In the genomic region with DNA sequence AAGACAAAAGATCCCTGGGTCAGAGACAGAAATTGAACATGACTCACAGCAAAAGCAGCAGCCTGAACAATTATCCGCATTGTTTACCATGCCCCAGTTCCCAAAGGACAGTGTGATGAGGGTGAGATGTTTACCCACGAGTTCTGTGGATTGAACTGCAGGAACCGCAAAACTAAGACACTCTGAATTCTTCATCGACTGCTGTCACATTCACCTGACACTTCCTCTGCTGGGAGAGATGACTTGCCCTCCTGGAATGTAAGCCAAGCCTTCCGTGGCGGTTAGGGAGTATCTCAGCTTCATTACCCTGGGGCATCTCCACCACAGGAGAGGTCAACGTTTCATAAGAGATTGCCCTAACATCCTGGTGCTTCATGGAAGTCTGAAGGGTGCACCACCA, we compare ENCODE assay signal across 15 cellular contexts.
A peak's percentile ranks its signal among the peaks of the same experiment; 100 is the strongest.
DNase-seq lines count a peak whose midpoint lies in the region; ATAC-seq and TF ChIP-seq lines count a peak whose summit lies in the region.
"Had no signal": no experiment of that assay in that cellular context is flagged by ENCODE, and none has a peak within 500 bp of the region (broad histone marks: within the 10 kb centered on the region; RNA-seq: fewer than 3 reads in every experiment).

No MANE protein-coding gene starts in this region.

- H3K27ac ChIP-seq in Panc1 (ENCODE audit: low read length) (no peak overlapping the region), mesenchymal stem cell (ENCODE audit: low read length, poor library complexity, severe bottlenecking) (peak overlapping the region; percentile 68)
- H3K27ac ChIP-seq: ovary had no signal

- no peak overlapping the region for H3K4me3 ChIP-seq in Panc1 (ENCODE audit: low read depth in 2 of 2, low read length in 2 of 2)
- H3K4me3 ChIP-seq in choroid plexus epithelial cell (ENCODE audit: low read depth, low read length), result no peak overlapping the region
- H3K4me3 ChIP-seq in mesenchymal stem cell (ENCODE audit: insufficient read depth in 1 of 2, low read depth in 1 of 2, low read length in 2 of 2), result no peak overlapping the region
- H3K4me3 ChIP-seq: ovary had no signal

- no peak overlapping the region for H3K9ac ChIP-seq in mesenchymal stem cell (ENCODE audit: low read length)

- H4K8ac ChIP-seq in mesenchymal stem cell (ENCODE audit: low read length), result no peak overlapping the region

- intact Hi-C loops in Panc1 (cut with micrococcal nuclease; ENCODE audit: unreplicated experiment), result no loop called here

- no peak overlapping the region for H3K18ac ChIP-seq in mesenchymal stem cell (ENCODE audit: low read depth in 1 of 2, low read length in 2 of 2)

- H3K14ac ChIP-seq in mesenchymal stem cell (ENCODE audit: low read length in 2 of 2), result no peak overlapping the region

- H3K36me3 ChIP-seq in Panc1 (ENCODE audit: control insufficient read depth, insufficient read depth, low read length) (no peaks in the 10 kb centered on the region), mesenchymal stem cell (ENCODE audit: control insufficient read depth in 1 of 2, insufficient read depth in 2 of 2, low read depth in 1 of 2, low read length in 2 of 2) (no peaks in the 10 kb centered on the region)
- H3K36me3 ChIP-seq: ovary had no signal

- H2AK5ac ChIP-seq in mesenchymal stem cell (ENCODE audit: low read length, severe bottlenecking), result no peak overlapping the region

- H3K4me2 ChIP-seq in mesenchymal stem cell (ENCODE audit: low read length, poor library complexity, severe bottlenecking), result no peak overlapping the region

- in situ Hi-C loops in Caki2 (cut with HindIII; ENCODE audit: low pct_unique_long_range_greater_than_20kb, low sequenced_read_pairs) (no loop called here), Panc1 (cut with HindIII; ENCODE audit: low pct_unique_long_range_greater_than_20kb, low sequenced_read_pairs) (no loop called here)

- DNase-seq in Caki2 (ENCODE audit: low read depth) (peak; percentile 100), Panc1 (ENCODE audit: low read depth, low spot score) (peak; percentile 73), choroid plexus epithelial cell (ENCODE audit: low read depth) (peak; percentile 3), mesenchymal stem cell (peak; percentile 91), NCI-H128 (lab: John Stamatoyannopoulos, UW; ENCODE audit: unreplicated experiment) (no peak), GDM1 (lab: John Stamatoyannopoulos, UW) (no peak)
- DNase-seq: activated CD4-positive, alpha-beta T cell treated with anti-CD3 and anti-CD28 coated beads for 48 hours; activated T-cell treated with anti-CD3 and anti-CD28 coated beads, Interleukin-2, amount 50 U/mL, for 1 hour; cortex of kidney; NCI-H1436 treated with DMSO at 0.1 percent for 48 hours; NCI-H446 treated with DMSO at 0.1 percent for 48 hours; ovary; stimulated activated CD4-positive, alpha-beta T cell treated with anti-CD3 and anti-CD28 coated beads, Interleukin-12 subunit alpha, Interleukin-12 subunit beta, amount 100 ng/mL, for 4 hours had no signal

- no peak overlapping the region for H4K91ac ChIP-seq in mesenchymal stem cell (ENCODE audit: low read length)

- CTCF ChIA-PET in Panc1 (lab: Charles Lee), result no interaction called here

- no peak overlapping the region for H2AFZ ChIP-seq in mesenchymal stem cell (ENCODE audit: low read depth, low read length)

- H2BK15ac ChIP-seq in mesenchymal stem cell (ENCODE audit: low read depth, poor library complexity, severe bottlenecking), result no peak overlapping the region

- ATAC-seq in Panc1 (peak; percentile 97), GM19452 (IDR thresholded peaks at IDR 0.05; ENCODE audit: unreplicated experiment) (no peak), GM18868 (IDR thresholded peaks at IDR 0.05; ENCODE audit: unreplicated experiment) (no peak)

- WGBS in mesenchymal stem cell, result 13% methylated on average over 7 of the region's 7 CpGs

- H3K9me3 ChIP-seq in Panc1 (ENCODE audit: control insufficient read depth, insufficient read depth, low read depth, low read length) (no peaks in the 10 kb centered on the region), mesenchymal stem cell (ENCODE audit: control insufficient read depth, low read length) (peaks cover 18% of the 10 kb centered on the region)
- H3K9me3 ChIP-seq: ovary had no signal

- no peaks in the 10 kb centered on the region for H3K79me1 ChIP-seq in mesenchymal stem cell (replicated peaks; ENCODE audit: low read length, poor library complexity, severe bottlenecking)

- no peak overlapping the region for H3K4ac ChIP-seq in mesenchymal stem cell (ENCODE audit: low read depth in 1 of 2, low read length in 2 of 2)

- no peaks in the 10 kb centered on the region for H3K27me3 ChIP-seq in Panc1 (ENCODE audit: control insufficient read depth, insufficient read depth, low read length)
- no peaks in the 10 kb centered on the region for H3K27me3 ChIP-seq in mesenchymal stem cell (ENCODE audit: control insufficient read depth in 1 of 2, insufficient read depth in 1 of 2, low read length in 2 of 2)
- H3K27me3 ChIP-seq: ovary had no signal

- BruUV-seq in Panc1 (replicated peaks; lab: Mats Ljungman, UMichigan), result no TSS peak

- TF ChIP-seq CTCF in Panc1 (IDR thresholded peaks at IDR 0.05), result no peak
- no peak for TF ChIP-seq CTCF in choroid plexus epithelial cell (conservative IDR thresholded peaks at IDR 0.05; ENCODE audit: low read depth, low read length)

- H3K4me1 ChIP-seq in Panc1 (ENCODE audit: control insufficient read depth, insufficient read depth, low read length) (no peaks in the 10 kb centered on the region), mesenchymal stem cell (ENCODE audit: control insufficient read depth, insufficient read depth, low read depth, low read length) (no peaks in the 10 kb centered on the region)

- H2BK5ac ChIP-seq in mesenchymal stem cell (ENCODE audit: low read depth, low read length, poor library complexity, severe bottlenecking), result no peak overlapping the region

- H2BK120ac ChIP-seq in mesenchymal stem cell (ENCODE audit: low read depth, low read length), result no peak overlapping the region

- POLR2A ChIA-PET in Panc1 (lab: Charles Lee), result no interaction called here

- H2BK12ac ChIP-seq in mesenchymal stem cell (ENCODE audit: low read length in 2 of 2), result no peak overlapping the region

- H3K23ac ChIP-seq in mesenchymal stem cell (ENCODE audit: low read length in 2 of 2), result no peak overlapping the region

Comparison
In these comparisons a context has a peak if more than half of its experiments do, and no peak if none do; other contexts are left out.
1. DNase-seq: peak in Caki2 (single experiment), Panc1 (single experiment), choroid plexus epithelial cell (single experiment) and mesenchymal stem cell (single experiment); none in NCI-H128 (single experiment) and GDM1 (single experiment).